27 cellular contexts compared by ENCODE assay signal in genomic region chr10:112700401-112700800, GRCh38.
DNase-seq lines count a peak whose midpoint lies in the region; ATAC-seq, FAIRE-seq and TF ChIP-seq lines count a peak whose summit lies in the region.
"Had no signal": no experiment of that assay in that cellular context is flagged by ENCODE, and none has a peak within 500 bp of the region (broad histone marks: within the 10 kb centered on the region; RNA-seq: fewer than 3 reads in every experiment).

No MANE protein-coding gene starts in this region.

- H3K27ac ChIP-seq in A549 = no peak overlapping the region
- H3K27ac ChIP-seq in osteoblast (ENCODE audit: low read depth, low read length) = no peak overlapping the region
- no peak overlapping the region for H3K27ac ChIP-seq in aorta (ENCODE audit: low read depth in 1 of 2, low read length in 2 of 2)
- H3K27ac ChIP-seq: 22Rv1, BLaER1 had no signal

- no peaks in the 10 kb centered on the region for H3K9me3 ChIP-seq in A549
- no peaks in the 10 kb centered on the region for H3K9me3 ChIP-seq in osteoblast (ENCODE audit: low read depth, low read length)
- no peaks in the 10 kb centered on the region for H3K9me3 ChIP-seq in aorta (ENCODE audit: control insufficient read depth, low read length)
- H3K9me3 ChIP-seq: BE2C, BLaER1 had no signal

- no peaks in the 10 kb centered on the region for H4K20me1 ChIP-seq in osteoblast (ENCODE audit: insufficient read depth, low read length)
- H4K20me1 ChIP-seq: BLaER1 had no signal

- no peaks in the 10 kb centered on the region for H3K4me1 ChIP-seq in A549
- no peaks in the 10 kb centered on the region for H3K4me1 ChIP-seq in osteoblast (ENCODE audit: insufficient read depth, low read length)
- peaks cover 0 to 4% of the 10 kb centered on the region in 2 donors for H3K4me1 ChIP-seq in aorta (ENCODE audit: control insufficient read depth in 1 of 2, insufficient read depth in 2 of 2, low read length in 2 of 2)
- H3K4me1 ChIP-seq: BE2C, BLaER1 had no signal

- H3K4me2 ChIP-seq in A549 = no peak overlapping the region
- H3K4me2 ChIP-seq in osteoblast (ENCODE audit: insufficient read depth, low read length) = no peak overlapping the region
- H3K4me2 ChIP-seq: BLaER1 had no signal

- ATAC-seq in A549 (no peak), aorta (ENCODE audit: low FRiP score) (no peak)
- ATAC-seq: GM12878 had no signal

- no peak for TF ChIP-seq CTCF in A549 (IDR thresholded peaks at IDR 0.05)
- no peak for TF ChIP-seq CTCF in fibroblast of mammary gland (conservative IDR thresholded peaks at IDR 0.05; ENCODE audit: control insufficient read depth, insufficient read depth, low read depth, low read length)
- no peak for TF ChIP-seq CTCF in osteoblast (IDR thresholded peaks at IDR 0.05; ENCODE audit: extremely low read depth, low read depth, low read length)

- TF ChIP-seq RAD21 in A549 (conservative IDR thresholded peaks at IDR 0.05 in 1 of 2, IDR thresholded peaks at IDR 0.05 in 1 of 2) = no peak

- no peaks in the 10 kb centered on the region for H3K27me3 ChIP-seq in osteoblast (ENCODE audit: insufficient read depth, low read length)
- H3K27me3 ChIP-seq in aorta (ENCODE audit: control insufficient read depth in 1 of 2, insufficient read depth in 2 of 2, low read length in 1 of 2) = no peaks in the 10 kb centered on the region
- H3K27me3 ChIP-seq: BE2C, BLaER1 had no signal

- H3K36me3 ChIP-seq in osteoblast (ENCODE audit: insufficient read depth, low read length) (no peaks in the 10 kb centered on the region), aorta (ENCODE audit: control insufficient read depth in 1 of 2, insufficient read depth in 2 of 2, low read length in 1 of 2) (peaks cover 0 to 2% of the 10 kb centered on the region in 2 donors)
- H3K36me3 ChIP-seq: BE2C had no signal

- CTCF ChIA-PET in A549 (lab: Yijun Ruan, JAX) = interaction anchor here (0.8 to 3.8 kb wide), 4 partner anchors 12 to 685 kb away, joined by 3 to 18 read pairs (median 4); no protein-coding TSS in a partner anchor

- intact Hi-C loops in aorta (cut with DNase I) = no loop called here

- FAIRE-seq in A549 (lab: Jason Lieb, UNC) (peak; percentile 23), H54 (lab: Jason Lieb, UNC) (peak; percentile 15)
- FAIRE-seq: A204.1, GM12878, GM19239 had no signal

- no peak overlapping the region for H2AFZ ChIP-seq in osteoblast (ENCODE audit: low read length)

- TF ChIP-seq POLR2A in A549 (IDR thresholded peaks at IDR 0.05; ENCODE audit: low read length) (no peak), H54 (IDR thresholded peaks at IDR 0.05; ENCODE audit: low read depth, low read length) (no peak)

- no peak for DNase-seq in A549 (ENCODE audit: low read depth in 1 of 2, low spot score in 1 of 2)
- no peak for DNase-seq in H54 (ENCODE audit: insufficient read length, low spot score)
- DNase-seq in fibroblast of mammary gland (ENCODE audit: low read depth) = peak; percentile 57
- peak; percentile 47 for DNase-seq in osteoblast (ENCODE audit: insufficient read length, low spot score, missing footprints)
- no peak for DNase-seq in central memory CD4-positive, alpha-beta T cell
- no peak for DNase-seq in SHP77 (lab: John Stamatoyannopoulos, UW)
- no peak for DNase-seq in aorta
- DNase-seq in effector CD4-positive, alpha-beta T cell = no peak
- DNase-seq: ACHN; BE2C; C1 segment of cervical spinal cord; CD4-positive, alpha-beta memory T cell; CD4-positive, CD25-positive, alpha-beta regulatory T cell; CD8-positive, alpha-beta memory T cell; COR-L47; DMS 273 treated with DMSO at 0.1 percent for 48 hours; DMS153; DMS53; DMS79; DND-41; EL; GDM1 had no signal

- TF ChIP-seq EP300 in A549 (IDR thresholded peaks at IDR 0.05) = no peak

- no peaks in the 10 kb centered on the region for H3K79me2 ChIP-seq in osteoblast (ENCODE audit: insufficient read depth, low read length)

- H3K4me3 ChIP-seq in A549 = no peak overlapping the region
- no peak overlapping the region for H3K4me3 ChIP-seq in fibroblast of mammary gland (ENCODE audit: control insufficient read depth, low read depth, low read length)
- H3K4me3 ChIP-seq in osteoblast (ENCODE audit: insufficient read depth, low read length) = no peak overlapping the region
- no peak overlapping the region for H3K4me3 ChIP-seq in aorta (ENCODE audit: low read length in 2 of 2)
- H3K4me3 ChIP-seq: BLaER1, GM12878 had no signal

- POLR2A ChIA-PET in A549 (lab: Yijun Ruan, JAX) = no interaction called here

TF ChIP-seq in A549, 52 proteins besides CTCF, POLR2A, EP300 and RAD21:
- TF ChIP-seq NPAS2 (CRISPR knock-in tag; IDR thresholded peaks at IDR 0.05; ENCODE audit: borderline replicate concordance) = no peak
- no peak for TF ChIP-seq CEBPB (IDR thresholded peaks at IDR 0.05)
- TF ChIP-seq EHF (CRISPR knock-in tag; IDR thresholded peaks at IDR 0.05) = no peak
- no peak for TF ChIP-seq HOXB5 (CRISPR knock-in tag; IDR thresholded peaks at IDR 0.05)
- TF ChIP-seq HEYL (CRISPR knock-in tag; IDR thresholded peaks at IDR 0.05) = no peak
- TF ChIP-seq, protein P1, sequence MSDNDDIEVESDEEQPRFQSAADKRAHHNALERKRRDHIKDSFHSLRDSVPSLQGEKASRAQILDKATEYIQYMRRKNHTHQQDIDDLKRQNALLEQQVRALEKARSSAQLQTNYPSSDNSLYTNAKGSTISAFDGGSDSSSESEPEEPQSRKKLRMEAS (IDR thresholded peaks at IDR 0.05) = no peak
- no peak for TF ChIP-seq FOSB (CRISPR knock-in tag; IDR thresholded peaks at IDR 0.05)
- TF ChIP-seq ZFP36 (IDR thresholded peaks at IDR 0.05; ENCODE audit: borderline replicate concordance, partially characterized antibody) = no peak
- TF ChIP-seq CBX8 (IDR thresholded peaks at IDR 0.05) = no peak
- TF ChIP-seq POLR2AphosphoS2 (conservative IDR thresholded peaks at IDR 0.05; ENCODE audit: low read length) = no peak
- no peak for TF ChIP-seq CBX2 (IDR thresholded peaks at IDR 0.05; ENCODE audit: borderline replicate concordance, low read depth)
- TF ChIP-seq, protein P2, sequence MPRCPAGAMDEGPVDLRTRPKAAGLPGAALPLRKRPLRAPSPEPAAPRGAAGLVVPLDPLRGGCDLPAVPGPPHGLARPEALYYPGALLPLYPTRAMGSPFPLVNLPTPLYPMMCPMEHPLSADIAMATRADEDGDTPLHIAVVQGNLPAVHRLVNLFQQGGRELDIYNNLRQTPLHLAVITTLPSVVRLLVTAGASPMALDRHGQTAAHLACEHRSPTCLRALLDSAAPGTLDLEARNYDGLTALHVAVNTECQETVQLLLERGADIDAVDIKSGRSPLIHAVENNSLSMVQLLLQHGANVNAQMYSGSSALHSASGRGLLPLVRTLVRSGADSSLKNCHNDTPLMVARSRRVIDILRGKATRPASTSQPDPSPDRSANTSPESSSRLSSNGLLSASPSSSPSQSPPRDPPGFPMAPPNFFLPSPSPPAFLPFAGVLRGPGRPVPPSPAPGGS (IDR thresholded peaks at IDR 0.05) = no peak

Comparison
In these comparisons a context has a peak if more than half of its experiments do, and no peak if none do; other contexts are left out.
1. DNase-seq: peak in fibroblast of mammary gland (single experiment) and osteoblast (single experiment); none in A549 (0 of 2), H54 (single experiment), central memory CD4-positive, alpha-beta T cell (single experiment), SHP77 (0 of 2), aorta (0 of 2) and effector CD4-positive, alpha-beta T cell (single experiment).